In genomic region chr17:28364665-28365363, GRCh38 we compare ENCODE assay signal across 14 cellular contexts. TPM values are rescaled to one million over a fixed set of nuclear protein-coding genes. Genes with fewer than 3 reads are reported as not detected.
DNase-seq lines count a peak whose midpoint lies in the region; ATAC-seq and TF ChIP-seq lines count a peak whose summit lies in the region.
"Had no signal": no experiment of that assay in that cellular context is flagged by ENCODE, and none has a peak within 500 bp of the region (broad histone marks: within the 10 kb centered on the region; RNA-seq: fewer than 3 reads in every experiment).

A gene with protein sequence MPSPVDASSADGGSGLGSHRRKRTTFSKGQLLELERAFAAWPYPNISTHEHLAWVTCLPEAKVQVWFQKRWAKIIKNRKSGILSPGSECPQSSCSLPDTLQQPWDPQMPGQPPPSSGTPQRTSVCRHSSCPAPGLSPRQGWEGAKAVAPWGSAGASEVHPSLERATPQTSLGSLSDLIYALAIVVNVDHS (minus strand): TSS chr17:28365199. CDS start chr17:28365151, 48 bp downstream.

- WGBS in right lobe of liver (ENCODE audit: insufficient coverage, low coverage, low lambda C conversion rate, missing lambda C conversion rate), result 59% methylated on average over 4 of the region's 13 CpGs

- TF ChIP-seq CTCF in right lobe of liver (IDR thresholded peaks at IDR 0.05), result no peak
- no peak for TF ChIP-seq CTCF in upper lobe of right lung (IDR thresholded peaks at IDR 0.05)
- no peak for TF ChIP-seq CTCF in right atrium auricular region (IDR thresholded peaks at IDR 0.05)

- H3K36me3 ChIP-seq in right lobe of liver (peaks cover 0 to 48% (median 26%) of the 10 kb centered on the region in 4 donors), upper lobe of right lung (peaks cover 48% of the 10 kb centered on the region), right atrium auricular region (peaks cover 43% of the 10 kb centered on the region)

- no peaks in the 10 kb centered on the region for H3K4me1 Mint-ChIP-seq in activated T-helper 17 cell treated with anti-CD3 and anti-CD28 coated beads, Interleukin-2, amount 50 U/mL, for 72 hours

- no peaks in the 10 kb centered on the region for H3K27me3 Mint-ChIP-seq in activated T-helper 17 cell treated with anti-CD3 and anti-CD28 coated beads, Interleukin-2, amount 50 U/mL, for 72 hours
- H3K27me3 Mint-ChIP-seq: CD4-positive, alpha-beta memory T cell had no signal

- intact Hi-C loops in right lobe of liver (cut with DNase I), result no loop called here
- intact Hi-C loops in upper lobe of right lung (cut with DNase I), result no loop called here

- TF ChIP-seq POLR2A in right lobe of liver (IDR thresholded peaks at IDR 0.05), result no peak

- H3K4me1 ChIP-seq in right lobe of liver, result peaks cover 0 to 16% (median 2%) of the 10 kb centered on the region in 4 donors
- no peaks in the 10 kb centered on the region for H3K4me1 ChIP-seq in upper lobe of right lung
- peaks cover 0 to under 1% of the 10 kb centered on the region in 2 donors for H3K4me1 ChIP-seq in right atrium auricular region
- H3K4me1 ChIP-seq: BE2C, HAP-1 had no signal

- H3K4me3 ChIP-seq in right lobe of liver (no peak within 1 kb of the TSS), upper lobe of right lung (no peak within 1 kb of the TSS), right atrium auricular region (no peak within 1 kb of the TSS)
- H3K4me3 ChIP-seq: HAP-1 had no signal

- peak within 1 kb of the TSS in 1 of 3 donors; percentile 43 for H3K27ac ChIP-seq in right lobe of liver
- no peak within 1 kb of the TSS for H3K27ac ChIP-seq in upper lobe of right lung
- H3K27ac ChIP-seq in right atrium auricular region, result no peak within 1 kb of the TSS
- H3K27ac ChIP-seq: C4-2B had no signal

- H3K27me3 ChIP-seq in right lobe of liver (no peaks in the 10 kb centered on the region), upper lobe of right lung (no peaks in the 10 kb centered on the region), right atrium auricular region (no peaks in the 10 kb centered on the region)
- H3K27me3 ChIP-seq: BE2C had no signal

- no peak within 1 kb of the TSS for H3K4me3 Mint-ChIP-seq in activated T-helper 17 cell treated with anti-CD3 and anti-CD28 coated beads, Interleukin-2, amount 50 U/mL, for 72 hours
- H3K4me3 Mint-ChIP-seq: CD4-positive, alpha-beta memory T cell had no signal

- H3K9me3 Mint-ChIP-seq in activated T-helper 17 cell treated with anti-CD3 and anti-CD28 coated beads, Interleukin-2, amount 50 U/mL, for 72 hours, result no peaks in the 10 kb centered on the region
- H3K9me3 Mint-ChIP-seq: CD4-positive, alpha-beta memory T cell had no signal

- peak within 1 kb of the TSS; percentile 65 for H3K27ac Mint-ChIP-seq in activated T-helper 17 cell treated with anti-CD3 and anti-CD28 coated beads, Interleukin-2, amount 50 U/mL, for 72 hours

- H3K36me3 Mint-ChIP-seq in activated T-helper 17 cell treated with anti-CD3 and anti-CD28 coated beads, Interleukin-2, amount 50 U/mL, for 72 hours (ENCODE audit: low read depth), result peaks cover 39% of the 10 kb centered on the region

- DNase-seq in islet precursor cell (peak; percentile 52), right lobe of liver (peak in 2 of 3 donors; percentile 66 to 84), upper lobe of right lung (peak; percentile 54), NCI-H524 (lab: John Stamatoyannopoulos, UW) (no peak), right atrium auricular region (ENCODE audit: low spot score) (no peak)
- DNase-seq: BE2C; CD4-positive, alpha-beta memory T cell; DND-41; GDM1 had no signal

- H3K9me3 ChIP-seq in right lobe of liver (no peaks in the 10 kb centered on the region), upper lobe of right lung (no peaks in the 10 kb centered on the region), right atrium auricular region (no peaks in the 10 kb centered on the region)
- H3K9me3 ChIP-seq: BE2C, HAP-1 had no signal

- ATAC-seq in activated T-helper 17 cell treated with anti-CD3 and anti-CD28 coated beads, Interleukin-2, amount 50 U/mL, for 72 hours (replicated peaks), result no peak
- ATAC-seq in right lobe of liver (peak; percentile 34 to 57 (median 48)), upper lobe of right lung (no peak), GM19328 (IDR thresholded peaks at IDR 0.05; ENCODE audit: unreplicated experiment) (no peak)

RNA-seq across cellular contexts. Expression of the gene that starts here (rescaled TPM):
- not detected for total RNA-seq in activated T-helper 17 cell treated with anti-CD3 and anti-CD28 coated beads, Interleukin-2, amount 50 U/mL, for 72 hours
- not detected for total RNA-seq in right lobe of liver
- total RNA-seq in upper lobe of right lung, result not detected
- total RNA-seq in right atrium auricular region, result not detected
- total RNA-seq: CD4-positive, alpha-beta memory T cell; H1 had no signal

Comparison
In these comparisons a context has a peak if more than half of its experiments do, and no peak if none do; other contexts are left out.
1. Peak in DNase-seq and ATAC-seq in right lobe of liver; RNA of the gene not detected or under 1 TPM.
2. Peak in DNase-seq in upper lobe of right lung; RNA of the gene not detected or under 1 TPM.